ENCODE assay signal across 11 cellular contexts in genomic region chr2:26184086-26184485, GRCh38. TPM values are rescaled to one million over a fixed set of nuclear protein-coding genes. Genes with fewer than 3 reads are reported as not detected.
DNase-seq lines count a peak whose midpoint lies in the region; ATAC-seq and TF ChIP-seq lines count a peak whose summit lies in the region.
"Had no signal": no experiment of that assay in that cellular context is flagged by ENCODE, and none has a peak within 500 bp of the region (broad histone marks: within the 10 kb centered on the region; RNA-seq: fewer than 3 reads in every experiment).

No MANE protein-coding gene starts in this region.

- intact Hi-C loops in transverse colon (cut with DNase I; ENCODE audit: low total_unique reads): loop anchor here (5.0 kb wide), 1 partner anchor 1167 kb away; no protein-coding TSS in a partner anchor

- H3K27ac ChIP-seq in mucosa of rectum (ENCODE audit: low read depth in 2 of 2, low read length in 2 of 2) (no peak overlapping the region), transverse colon (peak overlapping the region in 1 of 4 donors; percentile 58)
- H3K27ac ChIP-seq: left lung had no signal

- TF ChIP-seq POLR2A in transverse colon (IDR thresholded peaks at IDR 0.05): no peak

- TF ChIP-seq EP300 in transverse colon (IDR thresholded peaks at IDR 0.05; ENCODE audit: low read depth): no peak

- no peaks in the 10 kb centered on the region for H3K9me3 Mint-ChIP-seq in activated naive CD4-positive, alpha-beta T cell treated with anti-CD3 and anti-CD28 coated beads, Interleukin-2, amount 50 U/mL, for 24 hours
- H3K9me3 Mint-ChIP-seq in chondrocyte (ENCODE audit: low read depth): no peaks in the 10 kb centered on the region
- H3K9me3 Mint-ChIP-seq: brain had no signal

- H3K4me1 Mint-ChIP-seq in activated naive CD4-positive, alpha-beta T cell treated with anti-CD3 and anti-CD28 coated beads, Interleukin-2, amount 50 U/mL, for 24 hours: peaks cover 27% of the 10 kb centered on the region
- H3K4me1 Mint-ChIP-seq in chondrocyte (ENCODE audit: low read depth): peaks cover 21% of the 10 kb centered on the region

- WGBS in transverse colon (ENCODE audit: low coverage in 1 of 2), 2 donors: 95% methylated on average over 28 of the region's 35 CpGs; no CpG with 5 or more reads in 1 of the 2 donors

- H3K27me3 ChIP-seq in mucosa of rectum (ENCODE audit: control insufficient read depth in 2 of 2, insufficient read depth in 2 of 2, low read length in 2 of 2) (no peaks in the 10 kb centered on the region), transverse colon (peaks cover 11% of the 10 kb centered on the region)

- H3K4me3 Mint-ChIP-seq in activated naive CD4-positive, alpha-beta T cell treated with anti-CD3 and anti-CD28 coated beads, Interleukin-2, amount 50 U/mL, for 24 hours: peak overlapping the region; percentile 74
- H3K4me3 Mint-ChIP-seq in chondrocyte (ENCODE audit: unreplicated experiment): peak overlapping the region; percentile 45

- no peak for TF ChIP-seq CTCF in chondrocyte (IDR thresholded peaks at IDR 0.05)
- TF ChIP-seq CTCF in transverse colon (IDR thresholded peaks at IDR 0.05): no peak
- TF ChIP-seq CTCF in GM13977 (IDR thresholded peaks at IDR 0.05; ENCODE audit: extremely low read depth, insufficient read depth, missing control alignments): no peak

- no peak overlapping the region for H3K27ac Mint-ChIP-seq in activated naive CD4-positive, alpha-beta T cell treated with anti-CD3 and anti-CD28 coated beads, Interleukin-2, amount 50 U/mL, for 24 hours
- no peak overlapping the region for H3K27ac Mint-ChIP-seq in chondrocyte (ENCODE audit: unreplicated experiment)

- H3K27me3 Mint-ChIP-seq in activated naive CD4-positive, alpha-beta T cell treated with anti-CD3 and anti-CD28 coated beads, Interleukin-2, amount 50 U/mL, for 24 hours: peaks cover 18% of the 10 kb centered on the region
- no peaks in the 10 kb centered on the region for H3K27me3 Mint-ChIP-seq in chondrocyte (ENCODE audit: low read depth)
- H3K27me3 Mint-ChIP-seq: brain had no signal

- DNase-seq in activated naive CD4-positive, alpha-beta T cell (lab: John Stamatoyannopoulos, UW): no peak
- DNase-seq in chondrocyte (ENCODE audit: low spot score): no peak
- DNase-seq in transverse colon: no peak
- no peak for DNase-seq in GM13977 (ENCODE audit: low spot score)
- DNase-seq: NCI-H1930 had no signal

- H3K9ac ChIP-seq in mucosa of rectum (ENCODE audit: low read depth in 1 of 2, low read length in 2 of 2): peak overlapping the region in 1 of 2 donors; percentile 69

- no peaks in the 10 kb centered on the region for H3K36me3 Mint-ChIP-seq in activated naive CD4-positive, alpha-beta T cell treated with anti-CD3 and anti-CD28 coated beads, Interleukin-2, amount 50 U/mL, for 24 hours
- no peaks in the 10 kb centered on the region for H3K36me3 Mint-ChIP-seq in chondrocyte (ENCODE audit: low read depth)

- in situ Hi-C loops in transverse colon (cut with MboI; ENCODE audit: low pct_ligation_motif_present in 1 of 4, low pct_unique_long_range_greater_than_20kb in 1 of 4, low sequenced_read_pairs in 3 of 4): no loop called here
- in situ Hi-C loops in GM13977 (cut with MboI; ENCODE audit: low pct_unique_long_range_greater_than_20kb, low sequenced_read_pairs, unreplicated experiment): no loop called here

- no peaks in the 10 kb centered on the region for H3K36me3 ChIP-seq in mucosa of rectum (ENCODE audit: control insufficient read depth in 2 of 2, insufficient read depth in 2 of 2, low read length in 2 of 2)
- H3K36me3 ChIP-seq in transverse colon: no peaks in the 10 kb centered on the region
- H3K36me3 ChIP-seq: left lung had no signal

- no peak for ATAC-seq in HG03520 (IDR thresholded peaks at IDR 0.05; ENCODE audit: unreplicated experiment)
- no peak for ATAC-seq in HG02610 (IDR thresholded peaks at IDR 0.05; ENCODE audit: unreplicated experiment)

- peaks cover 6 to 14% of the 10 kb centered on the region in 2 donors for H3K4me1 ChIP-seq in mucosa of rectum (ENCODE audit: control insufficient read depth in 2 of 2, insufficient read depth in 2 of 2, low read length in 2 of 2)
- peaks cover 9 to 17% (median 16%) of the 10 kb centered on the region in 4 donors for H3K4me1 ChIP-seq in transverse colon

- H3K4me3 ChIP-seq in mucosa of rectum (ENCODE audit: low read length in 2 of 2) (peak overlapping the region; percentile 67 to 74), transverse colon (peak overlapping the region in 3 of 4 donors; percentile 30 to 65 (median 52))

- no peaks in the 10 kb centered on the region for H3K9me3 ChIP-seq in mucosa of rectum (ENCODE audit: control insufficient read depth in 2 of 2, low read length in 2 of 2)
- H3K9me3 ChIP-seq in transverse colon: no peaks in the 10 kb centered on the region
- H3K9me3 ChIP-seq: left lung had no signal

RNA-seq across cellular contexts. Expression of gene GAREM2, which starts 11.2 kb away (rescaled TPM):
- total RNA-seq in chondrocyte (6.5 to 22.6 TPM (median 19.1 TPM) in 3 replicates), transverse colon (1 to 10 TPM in 3 of 4 donors, not detected in 1; 1.5 to 4.6 (median 2.2) TPM)
